In genomic region chr14:64465856-64466554, GRCh38 we compare ENCODE assay signal across 8 cellular contexts.
DNase-seq lines count a peak whose midpoint lies in the region; ATAC-seq and TF ChIP-seq lines count a peak whose summit lies in the region.

No MANE protein-coding gene starts in this region.

- DNase-seq in AG04449 (ENCODE audit: low read depth, low spot score), result no peak
- DNase-seq in NCI-H345 (lab: John Stamatoyannopoulos, UW), result peak; percentile 37
- peak in 22 of 61 donors; percentile 14 to 57 (median 42) for DNase-seq in caudate nucleus (lab: John Stamatoyannopoulos, UW)
- peak; percentile 50 for DNase-seq in kidney glomerular epithelial cell (lab: John Stamatoyannopoulos, UW)
- no peak for DNase-seq in stimulated activated naive CD8-positive, alpha-beta T cell treated with anti-CD3 and anti-CD28 coated beads, Interleukin-15, amount 100 ng/mL, for 72 hours
- no peak for DNase-seq in T1000 (lab: John Stamatoyannopoulos, UW)

- no peaks in the 10 kb centered on the region for H3K9me3 Mint-ChIP-seq in stimulated activated naive CD8-positive, alpha-beta T cell treated with anti-CD3 and anti-CD28 coated beads, Interleukin-15, amount 100 ng/mL, for 72 hours

- H3K4me3 Mint-ChIP-seq in stimulated activated naive CD8-positive, alpha-beta T cell treated with anti-CD3 and anti-CD28 coated beads, Interleukin-15, amount 100 ng/mL, for 72 hours, result peak overlapping the region; percentile 80 to 85

- H3K4me3 ChIP-seq in AG04449 (ENCODE audit: low read depth, low read length), result peak overlapping the region; percentile 74
- H3K4me3 ChIP-seq in GM12875 (ENCODE audit: low read depth, low read length), result peak overlapping the region; percentile 37

- peak overlapping the region; percentile 80 to 93 for H3K27ac Mint-ChIP-seq in stimulated activated naive CD8-positive, alpha-beta T cell treated with anti-CD3 and anti-CD28 coated beads, Interleukin-15, amount 100 ng/mL, for 72 hours

- peak overlapping the region; percentile 87 for H3K27ac ChIP-seq in caudate nucleus (ENCODE audit: low read depth, low read length)

- H3K27me3 Mint-ChIP-seq in stimulated activated naive CD8-positive, alpha-beta T cell treated with anti-CD3 and anti-CD28 coated beads, Interleukin-15, amount 100 ng/mL, for 72 hours, result no peaks in the 10 kb centered on the region

- TF ChIP-seq CTCF in AG04449 (IDR thresholded peaks at IDR 0.05; ENCODE audit: insufficient read depth, low read length, missing control alignments), result peak; percentile 58
- TF ChIP-seq CTCF in GM12875 (IDR thresholded peaks at IDR 0.05; ENCODE audit: borderline replicate concordance, insufficient read depth, low read depth, low read length), result no peak

- H3K4me1 Mint-ChIP-seq in stimulated activated naive CD8-positive, alpha-beta T cell treated with anti-CD3 and anti-CD28 coated beads, Interleukin-15, amount 100 ng/mL, for 72 hours, result peaks cover 47% of the 10 kb centered on the region

- CTCF ChIA-PET in AG04449 (lab: Yijun Ruan, JAX), result interaction anchor here (0.7 to 10.8 kb wide), 18 partner anchors 8 to 162 kb away, joined by 3 to 88 read pairs (median 4); no protein-coding TSS in a partner anchor

- POLR2A ChIA-PET in AG04449 (lab: Yijun Ruan, JAX), result interaction anchor here (0.5 kb wide), 1 partner anchor 238 kb away, joined by 3 read pairs; the partner anchor contains the start of gene PLEKHG3

- peak; percentile 1 for ATAC-seq in stimulated activated naive CD8-positive, alpha-beta T cell treated with anti-CD3 and anti-CD28 coated beads, Interleukin-15, amount 100 ng/mL, for 72 hours
- ATAC-seq in HG02798 (IDR thresholded peaks at IDR 0.05; ENCODE audit: poor library complexity, unreplicated experiment), result no peak

Comparison
In these comparisons a context has a peak if more than half of its experiments do, and no peak if none do; other contexts are left out.
1. DNase-seq: peak in NCI-H345 (single experiment) and kidney glomerular epithelial cell (single experiment); none in AG04449 (single experiment), stimulated activated naive CD8-positive, alpha-beta T cell treated with anti-CD3 and anti-CD28 coated beads, Interleukin-15, amount 100 ng/mL, for 72 hours (0 of 2) and T1000 (single experiment).